ENCODE assay signal across 1 cellular context in genomic region chr9:113056191-113057106, GRCh38.
TF ChIP-seq lines count a peak whose summit lies in the region.

TSS of gene ZFP37 (minus strand) at chr9:113056724. CDS start at chr9:113056688, 36 bp downstream.

TF ChIP-seq in HepG2, 621 proteins besides CTCF, POLR2A, EP300 and RAD21 (continued from another document and continues in another):
- TF ChIP-seq ZZZ3 (CRISPR knock-in tag; IDR thresholded peaks at IDR 0.05; ENCODE audit: borderline replicate concordance) (no peak), ZNF83 (CRISPR knock-in tag; IDR thresholded peaks at IDR 0.05; ENCODE audit: borderline replicate concordance) (peak; percentile 53; the same call in 1 of the 2 replicates), RFX3 (CRISPR knock-in tag; IDR thresholded peaks at IDR 0.05) (no peak), CENPT (CRISPR knock-in tag; IDR thresholded peaks at IDR 0.05; ENCODE audit: low read depth) (no peak), ZNF101 (CRISPR knock-in tag; IDR thresholded peaks at IDR 0.05; ENCODE audit: borderline replicate concordance, low read depth) (no peak), ZNF24 (IDR thresholded peaks at IDR 0.05) (no peak), PAX8 (CRISPR knock-in tag; IDR thresholded peaks at IDR 0.05; ENCODE audit: borderline replicate concordance) (0 out of 2 replicates have a peak, but pooled peaks have one; percentile 70), ZNF329 (CRISPR knock-in tag; IDR thresholded peaks at IDR 0.05; ENCODE audit: low read depth) (no peak), TFDP2 (CRISPR knock-in tag; IDR thresholded peaks at IDR 0.05) (peak; percentile 50; the same call in 1 of the 2 replicates), PTBP1 (IDR thresholded peaks at IDR 0.05; ENCODE audit: low read depth, low read length, poor library complexity, severe bottlenecking) (no peak), ZNF407 (CRISPR knock-in tag; IDR thresholded peaks at IDR 0.05; ENCODE audit: not compliant biosample characterization) (no peak), IKZF1 (IDR thresholded peaks at IDR 0.05) (no peak), PPARG (CRISPR knock-in tag; conservative IDR thresholded peaks at IDR 0.05) (0 out of 2 replicates have a peak, but pooled peaks have one; percentile 35), TOPORS (CRISPR knock-in tag; IDR thresholded peaks at IDR 0.05) (no peak), ZFAT (CRISPR knock-in tag; conservative IDR thresholded peaks at IDR 0.05) (no peak), HNRNPH1 (optimal IDR thresholded peaks at IDR 0.05; ENCODE audit: low read depth, low read length) (no peak), FOSL1 (CRISPR knock-in tag; IDR thresholded peaks at IDR 0.05; ENCODE audit: borderline replicate concordance) (no peak), CBX5 (CRISPR knock-in tag; IDR thresholded peaks at IDR 0.05; ENCODE audit: borderline replicate concordance) (peak; percentile 71; the same call in 1 of the 2 replicates), ZGPAT (CRISPR knock-in tag; IDR thresholded peaks at IDR 0.05) (peak; percentile 79; the same call in 1 of the 2 replicates), ZNF703 (CRISPR knock-in tag; IDR thresholded peaks at IDR 0.05; ENCODE audit: borderline replicate concordance) (no peak), ZNF468 (CRISPR knock-in tag; IDR thresholded peaks at IDR 0.05) (no peak), HNRNPK (IDR thresholded peaks at IDR 0.05; ENCODE audit: low read depth, low read length, poor library complexity, severe bottlenecking) (no peak), MTF2 (CRISPR knock-in tag; IDR thresholded peaks at IDR 0.05; ENCODE audit: borderline replicate concordance) (no peak), ZNF883 (CRISPR knock-in tag; IDR thresholded peaks at IDR 0.05; ENCODE audit: not compliant biosample characterization) (peak; percentile 46), ZNF7 (CRISPR knock-in tag; IDR thresholded peaks at IDR 0.05) (no peak), MIER3 (CRISPR knock-in tag; IDR thresholded peaks at IDR 0.05; ENCODE audit: borderline replicate concordance) (0 out of 2 replicates have a peak, but pooled peaks have one; percentile 54), MAFG (CRISPR knock-in tag; IDR thresholded peaks at IDR 0.05) (no peak), ZNF33A (CRISPR knock-in tag; IDR thresholded peaks at IDR 0.05; ENCODE audit: borderline replicate concordance) (peak; percentile 41; the same call in 1 of the 2 replicates), GFI1 (CRISPR knock-in tag; IDR thresholded peaks at IDR 0.05; ENCODE audit: borderline replicate concordance) (peak; percentile 56), HNRNPLL (IDR thresholded peaks at IDR 0.05; ENCODE audit: low read depth, low read length, poor library complexity, severe bottlenecking) (peak; percentile 77), NFAT5 (CRISPR knock-in tag; IDR thresholded peaks at IDR 0.05) (no peak; the same call in 1 of the 2 replicates), ZNF280B (CRISPR knock-in tag; IDR thresholded peaks at IDR 0.05; ENCODE audit: borderline replicate concordance) (0 out of 2 replicates have a peak, but pooled peaks have one; percentile 63), MED1 (CRISPR knock-in tag; IDR thresholded peaks at IDR 0.05) (peak; percentile 82; the same call in 1 of the 2 replicates), RFXAP (CRISPR knock-in tag; IDR thresholded peaks at IDR 0.05; ENCODE audit: borderline replicate concordance) (peak; percentile 74; the same call in 1 of the 2 replicates)
- TF ChIP-seq, protein P1, sequence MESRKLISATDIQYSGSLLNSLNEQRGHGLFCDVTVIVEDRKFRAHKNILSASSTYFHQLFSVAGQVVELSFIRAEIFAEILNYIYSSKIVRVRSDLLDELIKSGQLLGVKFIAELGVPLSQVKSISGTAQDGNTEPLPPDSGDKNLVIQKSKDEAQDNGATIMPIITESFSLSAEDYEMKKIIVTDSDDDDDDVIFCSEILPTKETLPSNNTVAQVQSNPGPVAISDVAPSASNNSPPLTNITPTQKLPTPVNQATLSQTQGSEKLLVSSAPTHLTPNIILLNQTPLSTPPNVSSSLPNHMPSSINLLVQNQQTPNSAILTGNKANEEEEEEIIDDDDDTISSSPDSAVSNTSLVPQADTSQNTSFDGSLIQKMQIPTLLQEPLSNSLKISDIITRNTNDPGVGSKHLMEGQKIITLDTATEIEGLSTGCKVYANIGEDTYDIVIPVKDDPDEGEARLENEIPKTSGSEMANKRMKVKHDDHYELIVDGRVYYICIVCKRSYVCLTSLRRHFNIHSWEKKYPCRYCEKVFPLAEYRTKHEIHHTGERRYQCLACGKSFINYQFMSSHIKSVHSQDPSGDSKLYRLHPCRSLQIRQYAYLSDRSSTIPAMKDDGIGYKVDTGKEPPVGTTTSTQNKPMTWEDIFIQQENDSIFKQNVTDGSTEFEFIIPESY (CRISPR knock-in tag; IDR thresholded peaks at IDR 0.05) = no peak
- TF ChIP-seq, protein P2, sequence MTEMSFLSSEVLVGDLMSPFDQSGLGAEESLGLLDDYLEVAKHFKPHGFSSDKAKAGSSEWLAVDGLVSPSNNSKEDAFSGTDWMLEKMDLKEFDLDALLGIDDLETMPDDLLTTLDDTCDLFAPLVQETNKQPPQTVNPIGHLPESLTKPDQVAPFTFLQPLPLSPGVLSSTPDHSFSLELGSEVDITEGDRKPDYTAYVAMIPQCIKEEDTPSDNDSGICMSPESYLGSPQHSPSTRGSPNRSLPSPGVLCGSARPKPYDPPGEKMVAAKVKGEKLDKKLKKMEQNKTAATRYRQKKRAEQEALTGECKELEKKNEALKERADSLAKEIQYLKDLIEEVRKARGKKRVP (CRISPR knock-in tag; IDR thresholded peaks at IDR 0.05) = no peak
